ENCODE assay signal across 19 cellular contexts in the genomic region with DNA sequence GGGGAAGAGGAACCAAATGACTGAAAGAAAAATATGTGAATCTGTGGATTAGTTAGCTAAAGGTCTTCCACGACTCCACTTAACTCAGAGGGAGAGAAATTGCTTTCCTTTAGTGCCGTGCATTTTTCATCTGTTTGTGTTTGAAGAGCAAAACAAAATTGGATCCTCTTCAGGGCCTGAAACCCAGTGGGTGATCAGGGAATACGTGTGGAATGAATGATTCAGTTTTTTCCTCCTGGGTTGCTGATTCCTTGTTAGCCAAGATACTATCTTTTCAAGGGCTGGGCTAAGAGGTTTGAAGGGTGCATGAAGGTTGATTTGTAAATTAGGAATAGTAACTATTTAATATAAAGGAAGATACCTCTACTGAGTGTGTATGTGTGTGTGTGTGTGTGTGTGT.
"Had no signal": no experiment of that assay in that cellular context is flagged by ENCODE, and none has a peak within 500 bp of the region (broad histone marks: within the 10 kb centered on the region; RNA-seq: fewer than 3 reads in every experiment).

No MANE protein-coding gene starts in this region.

- H3K9me3 ChIP-seq: psoas muscle, stomach, testis, upper lobe of left lung had no signal

- H3K4me1 ChIP-seq: psoas muscle, stomach, upper lobe of left lung had no signal

- FAIRE-seq: frontal cortex, small intestine, TTC549 had no signal

- H3K27me3 Mint-ChIP-seq: activated naive CD8-positive, alpha-beta T cell treated with anti-CD3 and anti-CD28 coated beads for 36 hours had no signal

- H3K9me3 Mint-ChIP-seq: activated B cell treated with CpG ODN at 0.5 μM for 24 hours; activated CD4-positive, alpha-beta memory T cell treated with anti-CD3 and anti-CD28 coated beads for 36 hours; nephron progenitor cell; stimulated activated effector memory CD8-positive, alpha-beta T cell treated with anti-CD3 and anti-CD28 coated beads, Interleukin-12 subunit alpha, Interleukin-12 subunit beta, amount 100 ng/mL, for 72 hours; T-helper 2 cell treated with Interferon-gamma antibody and Interleukin-4, amounts not matched to agents 5 μg/mL and 100 μg/mL, for 36 hours had no signal

- DNase-seq: activated B cell treated with CpG ODN at 0.5 μM for 24 hours; activated CD4-positive, alpha-beta T cell treated with anti-CD3 and anti-CD28 coated beads for 4 hours; activated naive CD4-positive, alpha-beta T cell; activated T-cell treated with anti-CD3 and anti-CD28 coated beads for 4 hours had no signal

- H3K27ac Mint-ChIP-seq: activated B cell treated with CpG ODN at 0.5 μM for 24 hours; activated CD4-positive, alpha-beta memory T cell treated with anti-CD3 and anti-CD28 coated beads for 36 hours; activated naive CD8-positive, alpha-beta T cell treated with anti-CD3 and anti-CD28 coated beads for 36 hours; nephron progenitor cell; stimulated activated effector memory CD8-positive, alpha-beta T cell treated with anti-CD3 and anti-CD28 coated beads, Interleukin-12 subunit alpha, Interleukin-12 subunit beta, amount 100 ng/mL, for 72 hours; T-helper 2 cell treated with Interferon-gamma antibody and Interleukin-4, amounts not matched to agents 5 μg/mL and 100 μg/mL, for 36 hours had no signal

- H3K36me3 ChIP-seq: cardiac muscle cell, stomach, upper lobe of left lung had no signal

- H3K4me3 ChIP-seq: cardiac muscle cell, coronary artery, lung, psoas muscle, stomach, testis, upper lobe of left lung had no signal

- H3K27ac ChIP-seq: cardiac muscle cell, coronary artery, psoas muscle, stomach, testis, upper lobe of left lung had no signal

- H3K36me3 Mint-ChIP-seq: activated CD4-positive, alpha-beta memory T cell treated with anti-CD3 and anti-CD28 coated beads for 36 hours; activated naive CD8-positive, alpha-beta T cell treated with anti-CD3 and anti-CD28 coated beads for 36 hours; stimulated activated effector memory CD8-positive, alpha-beta T cell treated with anti-CD3 and anti-CD28 coated beads, Interleukin-12 subunit alpha, Interleukin-12 subunit beta, amount 100 ng/mL, for 72 hours had no signal

- H3K27me3 ChIP-seq: stomach, testis, upper lobe of left lung had no signal

- H3K4me3 Mint-ChIP-seq: activated B cell treated with CpG ODN at 0.5 μM for 24 hours; activated CD4-positive, alpha-beta memory T cell treated with anti-CD3 and anti-CD28 coated beads for 36 hours; activated naive CD8-positive, alpha-beta T cell treated with anti-CD3 and anti-CD28 coated beads for 36 hours; nephron progenitor cell; stimulated activated effector memory CD8-positive, alpha-beta T cell treated with anti-CD3 and anti-CD28 coated beads, Interleukin-12 subunit alpha, Interleukin-12 subunit beta, amount 100 ng/mL, for 72 hours; T-helper 2 cell treated with Interferon-gamma antibody and Interleukin-4, amounts not matched to agents 5 μg/mL and 100 μg/mL, for 36 hours had no signal
